1 cellular context compared by ENCODE assay signal in genomic region chr14:34538871-34539406, GRCh38.
TF ChIP-seq lines count a peak whose summit lies in the region.

No MANE protein-coding gene starts in this region.

TF ChIP-seq in SK-N-SH, 30 proteins besides CTCF, POLR2A, EP300 and RAD21 (continued from another document):
- TF ChIP-seq PBX3 (IDR thresholded peaks at IDR 0.05) (no peak), GATA2 (CRISPR knock-in tag; IDR thresholded peaks at IDR 0.05) (no peak), NRF1 (IDR thresholded peaks at IDR 0.05; ENCODE audit: low read depth, low read length) (no peak), SMC3 (IDR thresholded peaks at IDR 0.05; ENCODE audit: low read depth, low read length) (no peak), CHD2 (IDR thresholded peaks at IDR 0.05; ENCODE audit: low read length, partially characterized antibody) (no peak), REST (IDR thresholded peaks at IDR 0.05; ENCODE audit: low read depth, low read length) (no peak), GABPA (IDR thresholded peaks at IDR 0.05; ENCODE audit: low read depth) (no peak), RXRA (IDR thresholded peaks at IDR 0.05; ENCODE audit: borderline replicate concordance, low read depth) (no peak), YY1 (IDR thresholded peaks at IDR 0.05; ENCODE audit: low read depth) (no peak)
